In genomic region chr18:11533942-11534496, GRCh38 we compare ENCODE assay signal across 23 cellular contexts.
"Had no signal": no experiment of that assay in that cellular context is flagged by ENCODE, and none has a peak within 500 bp of the region (broad histone marks: within the 10 kb centered on the region; RNA-seq: fewer than 3 reads in every experiment).

No MANE protein-coding gene starts in this region.

- H3K4me1 ChIP-seq: foreskin keratinocyte, left lung, right lobe of liver, stomach, transverse colon, vagina had no signal

- H3K27ac ChIP-seq: foreskin keratinocyte, left lung, right lobe of liver, skin epidermis, stomach, transverse colon, vagina had no signal

- H3K27me3 Mint-ChIP-seq: activated B cell treated with CpG ODN at 0.5 μM for 24 hours; activated CD4-positive, alpha-beta memory T cell treated with anti-CD3 and anti-CD28 coated beads, Interleukin-2, amount 10 ng/mL, durations not matched to agents 7 days and 5 days; activated CD4-positive, alpha-beta T cell treated with anti-CD3 and anti-CD28 coated beads for 36 hours; dendritic cell treated with granulocyte-macrophage colony-stimulating factor and Interleukin-4, amounts not matched to agents 40 ng/mL and 50 ng/mL, for 4 days had no signal

- H3K36me3 Mint-ChIP-seq: activated naive CD4-positive, alpha-beta T cell treated with anti-CD3 and anti-CD28 coated beads, Interleukin-2, amount 10 ng/mL, durations not matched to agents 7 days and 5 days; naive thymus-derived CD4-positive, alpha-beta T cell had no signal

- H3K4me3 ChIP-seq: left lung, lung, right lobe of liver, skin epidermis, stomach, transverse colon, vagina had no signal

- H3K9me3 ChIP-seq: right lobe of liver, transverse colon, vagina had no signal

- DNase-seq: activated B cell treated with CpG ODN at 0.5 μM for 24 hours; activated CD4-positive, alpha-beta memory T cell treated with anti-CD3 and anti-CD28 coated beads, Interleukin-2, amount 10 ng/mL, durations not matched to agents 7 days and 5 days; activated CD4-positive, alpha-beta T cell treated with anti-CD3 and anti-CD28 coated beads for 36 hours; activated effector memory CD4-positive, alpha-beta T cell treated with Interleukin-2 at 50 U/mL for 16 hours; activated naive CD4-positive, alpha-beta T cell treated with anti-CD3 and anti-CD28 coated beads, Interleukin-2, amount 10 ng/mL, durations not matched to agents 7 days and 5 days; activated T-cell treated with anti-CD3 and anti-CD28 coated beads, Interleukin-2, amount 50 U/mL, for 72 hours; amygdala; effector CD8-positive, alpha-beta T cell; foreskin keratinocyte; kidney glomerular epithelial cell; left lung; naive thymus-derived CD4-positive, alpha-beta T cell; posterior cingulate gyrus; right lobe of liver; stimulated activated CD4-positive, alpha-beta T cell treated with anti-CD3 and anti-CD28 coated beads, Interleukin-1b, Interleukin-23, amount 100 ng/mL, for 48 hours; stomach; T1000; transverse colon had no signal

- ATAC-seq: activated CD4-positive, alpha-beta T cell treated with anti-CD3 and anti-CD28 coated beads for 36 hours; activated T-cell treated with anti-CD3 and anti-CD28 coated beads, Interleukin-2, amount 50 U/mL, for 72 hours; foreskin keratinocyte; left lung had no signal

- H3K4me1 Mint-ChIP-seq: activated B cell treated with CpG ODN at 0.5 μM for 24 hours; activated CD4-positive, alpha-beta memory T cell treated with anti-CD3 and anti-CD28 coated beads, Interleukin-2, amount 10 ng/mL, durations not matched to agents 7 days and 5 days; activated CD4-positive, alpha-beta T cell treated with anti-CD3 and anti-CD28 coated beads for 36 hours; activated naive CD4-positive, alpha-beta T cell treated with anti-CD3 and anti-CD28 coated beads, Interleukin-2, amount 10 ng/mL, durations not matched to agents 7 days and 5 days; naive thymus-derived CD4-positive, alpha-beta T cell had no signal

- H3K27me3 ChIP-seq: foreskin keratinocyte, left lung, right lobe of liver, transverse colon, vagina had no signal

- H3K36me3 ChIP-seq: left lung, right lobe of liver, stomach, transverse colon, vagina had no signal

- H3K9me3 Mint-ChIP-seq: activated CD4-positive, alpha-beta memory T cell treated with anti-CD3 and anti-CD28 coated beads, Interleukin-2, amount 10 ng/mL, durations not matched to agents 7 days and 5 days; activated naive CD4-positive, alpha-beta T cell treated with anti-CD3 and anti-CD28 coated beads, Interleukin-2, amount 10 ng/mL, durations not matched to agents 7 days and 5 days; activated T-cell treated with anti-CD3 and anti-CD28 coated beads, Interleukin-2, amount 50 U/mL, for 72 hours; neural crest cell had no signal

- H3K4me3 Mint-ChIP-seq: activated B cell treated with CpG ODN at 0.5 μM for 24 hours; activated CD4-positive, alpha-beta memory T cell treated with anti-CD3 and anti-CD28 coated beads, Interleukin-2, amount 10 ng/mL, durations not matched to agents 7 days and 5 days; activated CD4-positive, alpha-beta T cell treated with anti-CD3 and anti-CD28 coated beads for 36 hours; activated naive CD4-positive, alpha-beta T cell treated with anti-CD3 and anti-CD28 coated beads, Interleukin-2, amount 10 ng/mL, durations not matched to agents 7 days and 5 days; activated T-cell treated with anti-CD3 and anti-CD28 coated beads, Interleukin-2, amount 50 U/mL, for 72 hours; dendritic cell treated with granulocyte-macrophage colony-stimulating factor and Interleukin-4, amounts not matched to agents 40 ng/mL and 50 ng/mL, for 4 days; naive thymus-derived CD4-positive, alpha-beta T cell; neural crest cell had no signal

- H3K27ac Mint-ChIP-seq: activated B cell treated with CpG ODN at 0.5 μM for 24 hours; activated CD4-positive, alpha-beta memory T cell treated with anti-CD3 and anti-CD28 coated beads, Interleukin-2, amount 10 ng/mL, durations not matched to agents 7 days and 5 days; activated CD4-positive, alpha-beta T cell treated with anti-CD3 and anti-CD28 coated beads for 36 hours; activated naive CD4-positive, alpha-beta T cell treated with anti-CD3 and anti-CD28 coated beads, Interleukin-2, amount 10 ng/mL, durations not matched to agents 7 days and 5 days; activated T-cell treated with anti-CD3 and anti-CD28 coated beads, Interleukin-2, amount 50 U/mL, for 72 hours; dendritic cell treated with granulocyte-macrophage colony-stimulating factor and Interleukin-4, amounts not matched to agents 40 ng/mL and 50 ng/mL, for 4 days; naive thymus-derived CD4-positive, alpha-beta T cell had no signal
